ENCODE assay signal across 8 cellular contexts in the genomic region with DNA sequence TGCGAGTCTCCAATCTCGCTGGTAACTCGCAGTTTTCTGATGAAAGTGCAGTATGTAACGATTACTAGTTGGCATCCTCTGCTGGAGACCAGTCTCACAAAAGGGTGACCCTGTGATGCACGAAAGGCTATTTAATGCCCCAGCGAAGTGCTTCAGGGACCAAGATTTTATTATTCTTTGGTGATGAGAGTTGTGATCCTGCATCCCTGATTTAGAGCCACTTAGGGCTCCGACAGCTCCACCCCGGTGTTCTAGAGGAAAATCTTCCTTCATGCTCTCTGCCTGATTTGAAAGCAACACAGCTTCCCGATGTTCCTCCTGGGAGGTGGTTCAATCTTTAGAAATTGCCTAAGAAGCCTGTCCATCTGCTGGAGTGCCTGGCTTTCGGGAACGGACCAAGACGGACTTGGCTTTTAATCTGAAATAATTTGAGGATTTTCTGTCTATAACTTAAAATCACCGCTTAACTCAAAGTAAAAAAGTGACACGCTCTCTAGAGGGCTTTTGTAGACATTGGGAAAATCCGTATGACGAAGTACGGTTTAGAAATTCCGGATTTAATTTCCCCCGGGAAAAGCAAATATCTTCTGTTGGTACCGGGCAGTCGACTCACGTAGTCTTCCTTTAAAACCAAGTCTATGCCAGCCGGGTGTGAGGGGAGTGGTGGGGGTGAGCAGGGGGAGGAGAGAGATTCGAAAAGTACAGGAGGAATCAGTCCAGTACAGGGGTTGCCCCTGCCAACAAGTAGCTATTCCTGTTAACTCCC. TPM values are rescaled to one million over a fixed set of nuclear protein-coding genes. Genes with fewer than 3 reads are reported as not detected.
DNase-seq lines count a peak whose midpoint lies in the region; ATAC-seq and TF ChIP-seq lines count a peak whose summit lies in the region.

No MANE protein-coding gene starts in this region.

- H3K27me3 Mint-ChIP-seq in activated CD8-positive, alpha-beta memory T cell treated with anti-CD3 and anti-CD28 coated beads, Interleukin-2, amount 10 ng/mL, durations not matched to agents 7 days and 5 days = peaks cover 21% of the 10 kb centered on the region

- H3K9me3 Mint-ChIP-seq in activated CD8-positive, alpha-beta memory T cell treated with anti-CD3 and anti-CD28 coated beads, Interleukin-2, amount 10 ng/mL, durations not matched to agents 7 days and 5 days (ENCODE audit: low read depth) = no peaks in the 10 kb centered on the region

- 4 to 5% methylated on average over 19 to 24 of the region's 24 CpGs for WGBS in transverse colon (ENCODE audit: low coverage in 1 of 2), 2 donors

- no peak for TF ChIP-seq EP300 in transverse colon (IDR thresholded peaks at IDR 0.05; ENCODE audit: low read depth)

- intact Hi-C loops in Panc1 (cut with micrococcal nuclease; ENCODE audit: unreplicated experiment) = loop anchor here (5.0 kb wide), 3 partner anchors 152 to 1088 kb away; no protein-coding TSS in a partner anchor
- intact Hi-C loops in transverse colon (cut with DNase I; ENCODE audit: low total_unique reads) = no loop called here

- H3K4me1 Mint-ChIP-seq in activated CD8-positive, alpha-beta memory T cell treated with anti-CD3 and anti-CD28 coated beads, Interleukin-2, amount 10 ng/mL, durations not matched to agents 7 days and 5 days = peaks cover 22% of the 10 kb centered on the region

- H3K27me3 ChIP-seq in Panc1 (ENCODE audit: control insufficient read depth, insufficient read depth, low read length) (no peaks in the 10 kb centered on the region), transverse colon (peaks cover 12% of the 10 kb centered on the region)

- in situ Hi-C loops in Panc1 (cut with HindIII; ENCODE audit: low pct_unique_long_range_greater_than_20kb, low sequenced_read_pairs) (no loop called here), transverse colon (cut with MboI; ENCODE audit: low pct_ligation_motif_present in 1 of 4, low pct_unique_long_range_greater_than_20kb in 1 of 4, low sequenced_read_pairs in 3 of 4) (loop anchor here in 1 of 4 donors (25.0 kb wide), 1 partner anchor 753 kb away; no protein-coding TSS in a partner anchor)

- no peak for TF ChIP-seq CTCF in Panc1 (IDR thresholded peaks at IDR 0.05)
- no peak for TF ChIP-seq CTCF in transverse colon (IDR thresholded peaks at IDR 0.05)

- POLR2A ChIA-PET in Panc1 (lab: Charles Lee) = no interaction called here

- peaks cover 2% of the 10 kb centered on the region; the same call in 1 of the 2 replicates for H3K36me3 ChIP-seq in Panc1 (ENCODE audit: control insufficient read depth, insufficient read depth, low read length)
- H3K36me3 ChIP-seq in transverse colon = no peaks in the 10 kb centered on the region

- peak overlapping the region; percentile 81 for H3K27ac ChIP-seq in Panc1 (ENCODE audit: low read length)
- peak overlapping the region; percentile 83 to 91 (median 89) for H3K27ac ChIP-seq in transverse colon

- H3K9me3 ChIP-seq in Panc1 (ENCODE audit: control insufficient read depth, insufficient read depth, low read depth, low read length) (no peaks in the 10 kb centered on the region), transverse colon (no peaks in the 10 kb centered on the region)

- peak overlapping the region; percentile 63 to 84 for H3K4me3 ChIP-seq in Panc1 (ENCODE audit: low read depth in 2 of 2, low read length in 2 of 2)
- H3K4me3 ChIP-seq in transverse colon = peak overlapping the region; percentile 21 to 78 (median 60)

- H3K36me3 Mint-ChIP-seq in activated CD8-positive, alpha-beta memory T cell treated with anti-CD3 and anti-CD28 coated beads, Interleukin-2, amount 10 ng/mL, durations not matched to agents 7 days and 5 days = no peaks in the 10 kb centered on the region

- no peak overlapping the region for H3K27ac Mint-ChIP-seq in activated CD8-positive, alpha-beta memory T cell treated with anti-CD3 and anti-CD28 coated beads, Interleukin-2, amount 10 ng/mL, durations not matched to agents 7 days and 5 days

- no peak for ATAC-seq in activated CD8-positive, alpha-beta memory T cell treated with anti-CD3 and anti-CD28 coated beads, Interleukin-2, amount 10 ng/mL, durations not matched to agents 7 days and 5 days
- ATAC-seq in Panc1 (peak; percentile 15), HG02870 (IDR thresholded peaks at IDR 0.05; ENCODE audit: unreplicated experiment) (no peak), HG02884 (IDR thresholded peaks at IDR 0.05; ENCODE audit: unreplicated experiment) (no peak)

- H3K4me1 ChIP-seq in Panc1 (ENCODE audit: control insufficient read depth, insufficient read depth, low read length) (peaks cover 9% of the 10 kb centered on the region), transverse colon (peaks cover 0 to 42% (median 23%) of the 10 kb centered on the region in 4 donors)

- no peak for TF ChIP-seq POLR2A in transverse colon (IDR thresholded peaks at IDR 0.05)

- BruUV-seq in Panc1 (replicated peaks; lab: Mats Ljungman, UMichigan) = no TSS peak

- DNase-seq in activated CD8-positive, alpha-beta memory T cell treated with anti-CD3 and anti-CD28 coated beads, Interleukin-2, amount 10 ng/mL, durations not matched to agents 7 days and 5 days = no peak
- no peak for DNase-seq in activated CD8-positive, alpha-beta memory T cell treated with anti-CD3 and anti-CD28 coated beads, Interleukin-2, amount 50 U/mL, for 48 hours
- DNase-seq in Panc1 (ENCODE audit: low read depth, low spot score) = peak; percentile 66
- DNase-seq in dermis blood vessel endothelial cell = peak; percentile 73
- DNase-seq in medulla oblongata (ENCODE audit: extremely low spot score) = peak; percentile 66
- DNase-seq in transverse colon = no peak

- peak overlapping the region; percentile 95 for H3K4me3 Mint-ChIP-seq in activated CD8-positive, alpha-beta memory T cell treated with anti-CD3 and anti-CD28 coated beads, Interleukin-2, amount 10 ng/mL, durations not matched to agents 7 days and 5 days

- CTCF ChIA-PET in activated CD8-positive, alpha-beta memory T cell treated with anti-CD3 and anti-CD28 coated beads, Interleukin-2, amount 10 ng/mL, durations not matched to agents 7 days and 5 days (lab: Charles Lee) = no interaction called here
- CTCF ChIA-PET in Panc1 (lab: Charles Lee) = interaction anchor here (0.7 kb wide), 1 partner anchor 739 kb away, joined by 3 read pairs; no protein-coding TSS in a partner anchor

RNA-seq across cellular contexts. Expression of gene ALCAM, which starts 1.0 kb away (rescaled TPM):
- total RNA-seq in activated CD8-positive, alpha-beta memory T cell treated with anti-CD3 and anti-CD28 coated beads, Interleukin-2, amount 10 ng/mL, durations not matched to agents 7 days and 5 days = 10 to 100 TPM; 11.4 to 20.6 TPM
- total RNA-seq in Panc1 (2021; ENCODE audit: unreplicated experiment) (32.3 TPM), dermis blood vessel endothelial cell (49.7 and 115 TPM in 2 replicates), transverse colon (10 to 100 TPM in 3 of 4 donors, 1 to 10 TPM in 1; 9.4 to 25.9 (median 16.6) TPM)
- polyA plus RNA-seq in Panc1 (2012; ENCODE audit: insufficient read length) = 10.0 TPM

Comparison
In these comparisons a context has a peak if more than half of its experiments do, and no peak if none do; other contexts are left out.
1. DNase-seq: peak in Panc1 (single experiment), dermis blood vessel endothelial cell (single experiment) and medulla oblongata (single experiment); none in activated CD8-positive, alpha-beta memory T cell treated with anti-CD3 and anti-CD28 coated beads, Interleukin-2, amount 10 ng/mL, durations not matched to agents 7 days and 5 days (single experiment), activated CD8-positive, alpha-beta memory T cell treated with anti-CD3 and anti-CD28 coated beads, Interleukin-2, amount 50 U/mL, for 48 hours (single experiment) and transverse colon (single experiment).